In the genomic region with DNA sequence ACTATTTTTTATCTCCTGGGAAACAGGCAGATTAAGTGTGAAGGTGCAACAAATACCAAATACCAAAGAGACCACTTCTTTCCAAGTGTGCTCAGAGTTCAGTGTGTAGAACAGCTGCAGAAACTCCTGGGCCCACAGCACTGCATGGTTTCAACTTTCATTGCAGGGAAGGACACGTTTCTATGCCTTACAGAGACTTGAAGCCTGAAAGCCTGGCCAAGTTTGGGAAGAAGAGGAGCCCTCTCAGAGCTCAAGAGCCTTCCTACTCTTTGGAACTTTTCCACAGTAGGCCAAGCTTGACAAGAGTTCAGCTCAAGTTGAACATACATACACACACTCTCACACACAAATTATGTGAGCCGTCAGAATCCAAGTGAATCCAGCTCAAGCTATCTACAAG, we compare ENCODE assay signal across 1 cellular context.
TF ChIP-seq lines count a peak whose summit lies in the region.

No MANE protein-coding gene starts in this region.

TF ChIP-seq in IMR-90, 13 proteins besides CTCF, POLR2A, EP300 and RAD21:
- TF ChIP-seq NFE2L2 (IDR thresholded peaks at IDR 0.05; ENCODE audit: low read depth, low read length): no peak
- TF ChIP-seq ELK1 (IDR thresholded peaks at IDR 0.05; ENCODE audit: borderline replicate concordance, low read depth, low read length): no peak
- no peak for TF ChIP-seq MAFK (IDR thresholded peaks at IDR 0.05; ENCODE audit: low read depth, low read length)
- TF ChIP-seq RFX5 (IDR thresholded peaks at IDR 0.05; ENCODE audit: low read depth, low read length): no peak
- TF ChIP-seq, protein P1, sequence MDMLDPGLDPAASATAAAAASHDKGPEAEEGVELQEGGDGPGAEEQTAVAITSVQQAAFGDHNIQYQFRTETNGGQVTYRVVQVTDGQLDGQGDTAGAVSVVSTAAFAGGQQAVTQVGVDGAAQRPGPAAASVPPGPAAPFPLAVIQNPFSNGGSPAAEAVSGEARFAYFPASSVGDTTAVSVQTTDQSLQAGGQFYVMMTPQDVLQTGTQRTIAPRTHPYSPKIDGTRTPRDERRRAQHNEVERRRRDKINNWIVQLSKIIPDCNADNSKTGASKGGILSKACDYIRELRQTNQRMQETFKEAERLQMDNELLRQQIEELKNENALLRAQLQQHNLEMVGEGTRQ (IDR thresholded peaks at IDR 0.05; ENCODE audit: low read depth, low read length): no peak
- TF ChIP-seq BHLHE40 (IDR thresholded peaks at IDR 0.05; ENCODE audit: low read depth, low read length): no peak
- TF ChIP-seq RCOR1 (IDR thresholded peaks at IDR 0.05; ENCODE audit: insufficient replicate concordance, low read length): no peak
- TF ChIP-seq MAZ (IDR thresholded peaks at IDR 0.05; ENCODE audit: borderline replicate concordance, low read depth, low read length): no peak
- no peak for TF ChIP-seq CHD1 (IDR thresholded peaks at IDR 0.05; ENCODE audit: low read depth, low read length)
- TF ChIP-seq FOS (IDR thresholded peaks at IDR 0.05; ENCODE audit: low read depth, low read length): no peak
- no peak for TF ChIP-seq SMC3 (IDR thresholded peaks at IDR 0.05; ENCODE audit: low read depth, low read length)
- TF ChIP-seq CEBPB (IDR thresholded peaks at IDR 0.05; ENCODE audit: low read depth, low read length): no peak
- TF ChIP-seq MXI1 (IDR thresholded peaks at IDR 0.05; ENCODE audit: borderline replicate concordance, low read depth, low read length): no peak
